In genomic region chr4:70613182-70613892, GRCh38 we compare ENCODE assay signal across 1 cellular context.
TF ChIP-seq lines count a peak whose summit lies in the region.

No MANE protein-coding gene starts in this region.

TF ChIP-seq in HepG2, 621 proteins besides CTCF, POLR2A, EP300 and RAD21:
- TF ChIP-seq MTA1 (CRISPR knock-in tag; IDR thresholded peaks at IDR 0.05; ENCODE audit: borderline replicate concordance) (no peak), MAFK (conservative IDR thresholded peaks at IDR 0.05 in 1 of 2, IDR thresholded peaks at IDR 0.05 in 1 of 2; ENCODE audit: low read length in 2 of 2) (no peak), ZZZ3 (CRISPR knock-in tag; IDR thresholded peaks at IDR 0.05; ENCODE audit: borderline replicate concordance) (no peak), GMEB2 (CRISPR knock-in tag; IDR thresholded peaks at IDR 0.05; ENCODE audit: low read depth) (no peak), ATF7 (IDR thresholded peaks at IDR 0.05) (no peak), ATF7 (CRISPR knock-in tag; IDR thresholded peaks at IDR 0.05) (no peak), ZNF256 (CRISPR knock-in tag; conservative IDR thresholded peaks at IDR 0.05) (no peak), SAP130 (CRISPR knock-in tag; IDR thresholded peaks at IDR 0.05; ENCODE audit: low read depth) (no peak), GTF2F1 (IDR thresholded peaks at IDR 0.05; ENCODE audit: low read length) (no peak), ZNF296 (CRISPR knock-in tag; conservative IDR thresholded peaks at IDR 0.05) (no peak), ELF1 (CRISPR knock-in tag; IDR thresholded peaks at IDR 0.05) (no peak), ARHGAP35 (CRISPR knock-in tag; IDR thresholded peaks at IDR 0.05; ENCODE audit: borderline replicate concordance) (no peak), POLR2AphosphoS2 (IDR thresholded peaks at IDR 0.05; ENCODE audit: low read depth, low read length) (no peak), ZNF737 (CRISPR knock-in tag; IDR thresholded peaks at IDR 0.05; ENCODE audit: borderline replicate concordance) (no peak), SMARCE1 (IDR thresholded peaks at IDR 0.05; ENCODE audit: borderline replicate concordance) (no peak), JUNB (CRISPR knock-in tag; IDR thresholded peaks at IDR 0.05; ENCODE audit: borderline replicate concordance) (no peak), SOX13 (IDR thresholded peaks at IDR 0.05) (no peak), SOX13 (CRISPR knock-in tag; conservative IDR thresholded peaks at IDR 0.05 in 1 of 2, IDR thresholded peaks at IDR 0.05 in 1 of 2) (no peak)
- TF ChIP-seq, protein P1, sequence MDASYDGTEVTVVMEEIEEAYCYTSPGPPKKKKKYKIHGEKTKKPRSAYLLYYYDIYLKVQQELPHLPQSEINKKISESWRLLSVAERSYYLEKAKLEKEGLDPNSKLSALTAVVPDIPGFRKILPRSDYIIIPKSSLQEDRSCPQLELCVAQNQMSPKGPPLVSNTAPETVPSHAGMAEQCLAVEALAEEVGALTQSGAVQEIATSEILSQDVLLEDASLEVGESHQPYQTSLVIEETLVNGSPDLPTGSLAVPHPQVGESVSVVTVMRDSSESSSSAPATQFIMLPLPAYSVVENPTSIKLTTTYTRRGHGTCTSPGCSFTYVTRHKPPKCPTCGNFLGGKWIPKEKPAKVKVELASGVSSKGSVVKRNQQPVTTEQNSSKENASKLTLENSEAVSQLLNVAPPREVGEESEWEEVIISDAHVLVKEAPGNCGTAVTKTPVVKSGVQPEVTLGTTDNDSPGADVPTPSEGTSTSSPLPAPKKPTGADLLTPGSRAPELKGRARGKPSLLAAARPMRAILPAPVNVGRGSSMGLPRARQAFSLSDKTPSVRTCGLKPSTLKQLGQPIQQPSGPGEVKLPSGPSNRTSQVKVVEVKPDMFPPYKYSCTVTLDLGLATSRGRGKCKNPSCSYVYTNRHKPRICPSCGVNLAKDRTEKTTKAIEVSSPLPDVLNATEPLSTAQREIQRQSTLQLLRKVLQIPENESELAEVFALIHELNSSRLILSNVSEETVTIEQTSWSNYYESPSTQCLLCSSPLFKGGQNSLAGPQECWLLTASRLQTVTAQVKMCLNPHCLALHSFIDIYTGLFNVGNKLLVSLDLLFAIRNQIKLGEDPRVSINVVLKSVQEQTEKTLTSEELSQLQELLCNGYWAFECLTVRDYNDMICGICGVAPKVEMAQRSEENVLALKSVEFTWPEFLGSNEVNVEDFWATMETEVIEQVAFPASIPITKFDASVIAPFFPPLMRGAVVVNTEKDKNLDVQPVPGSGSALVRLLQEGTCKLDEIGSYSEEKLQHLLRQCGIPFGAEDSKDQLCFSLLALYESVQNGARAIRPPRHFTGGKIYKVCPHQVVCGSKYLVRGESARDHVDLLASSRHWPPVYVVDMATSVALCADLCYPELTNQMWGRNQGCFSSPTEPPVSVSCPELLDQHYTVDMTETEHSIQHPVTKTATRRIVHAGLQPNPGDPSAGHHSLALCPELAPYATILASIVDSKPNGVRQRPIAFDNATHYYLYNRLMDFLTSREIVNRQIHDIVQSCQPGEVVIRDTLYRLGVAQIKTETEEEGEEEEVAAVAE (CRISPR knock-in tag; IDR thresholded peaks at IDR 0.05; ENCODE audit: borderline replicate concordance): no peak
